In genomic region chr5:132136906-132137305, GRCh38 we compare ENCODE assay signal across 16 cellular contexts.
A peak's percentile ranks its signal among the peaks of the same experiment; 100 is the strongest.
DNase-seq lines count a peak whose midpoint lies in the region; ATAC-seq, FAIRE-seq and TF ChIP-seq lines count a peak whose summit lies in the region.
"Had no signal": no experiment of that assay in that cellular context is flagged by ENCODE, and none has a peak within 500 bp of the region (broad histone marks: within the 10 kb centered on the region; RNA-seq: fewer than 3 reads in every experiment).

No MANE protein-coding gene starts in this region.

- peak; percentile 98 for FAIRE-seq in H54 (lab: Jason Lieb, UNC)
- FAIRE-seq: kidney had no signal

- H3K4me1 ChIP-seq in adipocyte (ENCODE audit: control insufficient read depth, insufficient read depth, low read length) = peaks cover 6% of the 10 kb centered on the region
- H3K4me1 ChIP-seq: adrenal gland, prostate gland had no signal

- no peaks in the 10 kb centered on the region for H3K36me3 ChIP-seq in adipocyte (ENCODE audit: control insufficient read depth, insufficient read depth, low read length, severe bottlenecking)
- H3K36me3 ChIP-seq: adrenal gland, prostate gland had no signal

- ATAC-seq in activated T-helper 17 cell treated with anti-CD3 and anti-CD28 coated beads, Interleukin-2, amount 50 U/mL, for 72 hours (replicated peaks) = no peak
- no peak for ATAC-seq in HG03354 (IDR thresholded peaks at IDR 0.05; ENCODE audit: poor library complexity, severe bottlenecking, unreplicated experiment)
- no peak for ATAC-seq in activated T-cell treated with anti-CD3 and anti-CD28 coated beads, Interleukin-2, amount 50 U/mL, for 4 hours
- ATAC-seq: mucosa of descending colon had no signal

- TF ChIP-seq POLR2A in H54 (IDR thresholded peaks at IDR 0.05; ENCODE audit: low read depth, low read length) = no peak

- H3K36me3 Mint-ChIP-seq in activated T-helper 17 cell treated with anti-CD3 and anti-CD28 coated beads, Interleukin-2, amount 50 U/mL, for 72 hours (ENCODE audit: low read depth) = no peaks in the 10 kb centered on the region
- H3K36me3 Mint-ChIP-seq in activated T-cell treated with anti-CD3 and anti-CD28 coated beads, Interleukin-2, amount 50 U/mL, for 4 hours (ENCODE audit: insufficient read depth) = no peaks in the 10 kb centered on the region
- H3K36me3 Mint-ChIP-seq: type B pancreatic cell had no signal

- H3K9me3 Mint-ChIP-seq in activated T-helper 17 cell treated with anti-CD3 and anti-CD28 coated beads, Interleukin-2, amount 50 U/mL, for 72 hours = peaks cover 5% of the 10 kb centered on the region
- peaks cover 8% of the 10 kb centered on the region for H3K9me3 Mint-ChIP-seq in activated T-cell treated with anti-CD3 and anti-CD28 coated beads, Interleukin-2, amount 50 U/mL, for 4 hours
- H3K9me3 Mint-ChIP-seq: type B pancreatic cell had no signal

- no peaks in the 10 kb centered on the region for H3K27me3 Mint-ChIP-seq in activated T-helper 17 cell treated with anti-CD3 and anti-CD28 coated beads, Interleukin-2, amount 50 U/mL, for 72 hours
- H3K27me3 Mint-ChIP-seq in activated T-cell treated with anti-CD3 and anti-CD28 coated beads, Interleukin-2, amount 50 U/mL, for 4 hours (ENCODE audit: low read depth) = peaks cover 10% of the 10 kb centered on the region

- H3K4me3 ChIP-seq in adipocyte (ENCODE audit: low read length) = no peak overlapping the region
- H3K4me3 ChIP-seq: adrenal gland, mucosa of descending colon, prostate gland had no signal

- H3K9ac ChIP-seq in adipocyte (ENCODE audit: low read length) = no peak overlapping the region

- no peak overlapping the region for H3K4me3 Mint-ChIP-seq in activated T-helper 17 cell treated with anti-CD3 and anti-CD28 coated beads, Interleukin-2, amount 50 U/mL, for 72 hours
- H3K4me3 Mint-ChIP-seq in activated T-cell treated with anti-CD3 and anti-CD28 coated beads, Interleukin-2, amount 50 U/mL, for 4 hours = no peak overlapping the region
- H3K4me3 Mint-ChIP-seq: type B pancreatic cell had no signal

- H3K9me3 ChIP-seq in adipocyte (ENCODE audit: control insufficient read depth, low read length) = peaks cover 34% of the 10 kb centered on the region
- H3K9me3 ChIP-seq: adrenal gland, mucosa of descending colon, prostate gland had no signal

- no peak overlapping the region for H3K27ac Mint-ChIP-seq in activated T-helper 17 cell treated with anti-CD3 and anti-CD28 coated beads, Interleukin-2, amount 50 U/mL, for 72 hours
- H3K27ac Mint-ChIP-seq: type B pancreatic cell had no signal

- H3K27me3 ChIP-seq in adipocyte (replicated peaks; ENCODE audit: control insufficient read depth, insufficient read depth, low read length) = no peaks in the 10 kb centered on the region
- H3K27me3 ChIP-seq: adrenal gland had no signal

- no peaks in the 10 kb centered on the region for H3K4me1 Mint-ChIP-seq in activated T-helper 17 cell treated with anti-CD3 and anti-CD28 coated beads, Interleukin-2, amount 50 U/mL, for 72 hours
- H3K4me1 Mint-ChIP-seq in activated T-cell treated with anti-CD3 and anti-CD28 coated beads, Interleukin-2, amount 50 U/mL, for 4 hours (ENCODE audit: low read depth) = no peaks in the 10 kb centered on the region

- peak; percentile 40 for DNase-seq in AG08395 (ENCODE audit: low spot score)
- DNase-seq in H54 (ENCODE audit: insufficient read length, low spot score) = no peak
- DNase-seq in adipocyte (ENCODE audit: low read depth) = peak; percentile 65
- peak; percentile 89 for DNase-seq in fibroblast of the conjunctiva (ENCODE audit: low read depth)
- DNase-seq in DMS153 treated with DMSO at 0.1 percent for 48 hours (lab: John Stamatoyannopoulos, UW; ENCODE audit: unreplicated experiment) = no peak
- no peak for DNase-seq in activated T-cell treated with anti-CD3 and anti-CD28 coated beads, Interleukin-2, amount 50 U/mL, for 4 hours
- DNase-seq: adrenal gland, AML-193, DND-41, GOT3, kidney, mucosa of descending colon had no signal

Comparison
In these comparisons a context has a peak if more than half of its experiments do, and no peak if none do; other contexts are left out.
1. DNase-seq: peak in AG08395 (single experiment), adipocyte (single experiment) and fibroblast of the conjunctiva (single experiment); none in H54 (single experiment), DMS153 treated with DMSO at 0.1 percent for 48 hours (single experiment) and activated T-cell treated with anti-CD3 and anti-CD28 coated beads, Interleukin-2, amount 50 U/mL, for 4 hours (single experiment).